ENCODE assay signal across 1 cellular context in the genomic region with DNA sequence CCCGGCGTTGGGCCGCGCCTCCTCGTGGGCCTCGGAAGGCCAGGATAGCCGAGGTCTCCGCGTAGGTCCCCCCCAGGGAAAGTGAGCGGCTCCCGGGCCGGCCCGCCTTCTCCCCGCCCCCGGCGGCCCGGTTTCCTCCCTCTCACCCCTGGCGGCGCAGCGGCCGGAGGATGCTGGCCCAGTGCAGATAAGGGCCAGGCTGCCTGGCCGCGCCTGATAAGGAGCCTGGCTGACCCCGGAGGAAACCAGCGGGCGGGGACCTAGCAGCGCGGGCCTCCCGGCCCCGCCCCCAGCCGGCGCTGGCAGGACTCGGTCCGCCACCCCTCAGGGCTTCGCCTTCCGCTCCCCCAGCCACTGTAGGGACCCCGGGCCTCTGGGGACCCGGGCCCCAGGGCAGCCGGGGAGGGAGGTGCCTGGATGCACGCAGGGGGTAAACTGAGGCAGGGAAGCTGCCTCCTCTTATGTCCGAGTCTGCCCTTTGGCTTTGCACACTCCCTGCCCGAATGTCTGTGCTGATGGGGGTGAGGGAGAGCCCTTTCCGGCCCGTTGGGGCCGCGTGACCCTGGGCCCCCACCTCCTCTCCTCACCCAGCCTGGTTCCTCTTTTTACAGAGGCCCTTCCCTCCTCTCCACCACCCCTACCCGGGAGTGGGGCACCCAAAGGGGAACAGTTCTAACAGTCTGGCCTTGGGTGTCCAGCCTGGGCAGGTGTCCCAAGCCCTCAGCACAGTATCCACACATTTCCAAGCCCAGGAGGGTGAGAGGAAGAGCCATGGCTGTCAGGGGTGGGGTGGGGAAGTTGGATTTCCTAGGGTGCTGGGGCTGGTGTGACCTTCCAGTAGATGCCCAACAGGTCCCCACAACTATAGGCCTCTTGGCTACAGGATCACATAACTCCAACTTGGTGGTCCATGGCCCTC.
TF ChIP-seq lines count a peak whose summit lies in the region.

A gene (minus strand): TSS at position 193 of the 919 bp plus-strand sequence. CDS start 1,687 bp downstream, outside the sequence.

TF ChIP-seq in K562, 482 proteins besides CTCF, POLR2A, EP300 and RAD21 (continued from another document and continues in another):
- TF ChIP-seq, protein P1, sequence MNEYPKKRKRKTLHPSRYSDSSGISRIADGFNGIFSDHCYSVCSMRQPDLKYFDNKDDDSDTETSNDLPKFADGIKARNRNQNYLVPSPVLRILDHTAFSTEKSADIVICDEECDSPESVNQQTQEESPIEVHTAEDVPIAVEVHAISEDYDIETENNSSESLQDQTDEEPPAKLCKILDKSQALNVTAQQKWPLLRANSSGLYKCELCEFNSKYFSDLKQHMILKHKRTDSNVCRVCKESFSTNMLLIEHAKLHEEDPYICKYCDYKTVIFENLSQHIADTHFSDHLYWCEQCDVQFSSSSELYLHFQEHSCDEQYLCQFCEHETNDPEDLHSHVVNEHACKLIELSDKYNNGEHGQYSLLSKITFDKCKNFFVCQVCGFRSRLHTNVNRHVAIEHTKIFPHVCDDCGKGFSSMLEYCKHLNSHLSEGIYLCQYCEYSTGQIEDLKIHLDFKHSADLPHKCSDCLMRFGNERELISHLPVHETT (CRISPR knock-in tag; conservative IDR thresholded peaks at IDR 0.05 in 1 of 2, IDR thresholded peaks at IDR 0.05 in 1 of 2) = peak in 1 of 2 experiments; percentile 98; a peak in 2 of 4 replicates
- TF ChIP-seq ZBTB7A (IDR thresholded peaks at IDR 0.05; ENCODE audit: borderline replicate concordance, control insufficient read depth, low read depth, low read length) (peak; percentile 98), ZKSCAN3 (CRISPR knock-in tag; IDR thresholded peaks at IDR 0.05) (no peak), L3MBTL2 (IDR thresholded peaks at IDR 0.05) (peak; percentile 79), MCM2 (IDR thresholded peaks at IDR 0.05; ENCODE audit: low read depth) (no peak), ZNF134 (CRISPR knock-in tag; conservative IDR thresholded peaks at IDR 0.05) (no peak), SREBF2 (CRISPR knock-in tag; IDR thresholded peaks at IDR 0.05) (no peak), TEAD2 (tag; IDR thresholded peaks at IDR 0.05) (no peak), KAT2B (IDR thresholded peaks at IDR 0.05; ENCODE audit: low read depth, low read length) (no peak), POLR2AphosphoS2 (IDR thresholded peaks at IDR 0.05; ENCODE audit: low read length) (peak; percentile 10; the same call in 1 of the 2 replicates), ZNF232 (CRISPR knock-in tag; IDR thresholded peaks at IDR 0.05) (no peak), SMARCA4 (IDR thresholded peaks at IDR 0.05) (peak; percentile 94), NR2C1 (IDR thresholded peaks at IDR 0.05) (peak; percentile 69), NR2C1 (tag; IDR thresholded peaks at IDR 0.05) (peak; percentile 57), ZNF263 (CRISPR knock-in tag; IDR thresholded peaks at IDR 0.05; ENCODE audit: borderline replicate concordance) (peak; percentile 89), ESRRA (IDR thresholded peaks at IDR 0.05; ENCODE audit: borderline replicate concordance, low read depth) (peak; percentile 63; the same call in 1 of the 2 replicates), HCFC1 (IDR thresholded peaks at IDR 0.05; ENCODE audit: low read depth, low read length) (no peak; the same call in none of the 2 replicates), COPS2 (conservative IDR thresholded peaks at IDR 0.05) (no peak), JUN (IDR thresholded peaks at IDR 0.05; ENCODE audit: borderline replicate concordance, low read depth, low read length) (no peak), JUN (CRISPR knock-in tag; IDR thresholded peaks at IDR 0.05; ENCODE audit: borderline replicate concordance) (no peak), SMARCE1 (IDR thresholded peaks at IDR 0.05) (peak; percentile 96), RBM25 (IDR thresholded peaks at IDR 0.05; ENCODE audit: low read depth, low read length, severe bottlenecking) (peak; percentile 70), NCOR1 (IDR thresholded peaks at IDR 0.05) (peak; percentile 100), RHOXF2B (CRISPR knock-in tag; conservative IDR thresholded peaks at IDR 0.05) (no peak), SMARCA5 (IDR thresholded peaks at IDR 0.05) (no peak), BMI1 (IDR thresholded peaks at IDR 0.05; ENCODE audit: low read length) (no peak), IRF2 (CRISPR knock-in tag; IDR thresholded peaks at IDR 0.05) (no peak), GTF2A2 (tag; IDR thresholded peaks at IDR 0.05) (no peak)
- TF ChIP-seq, protein P2, sequence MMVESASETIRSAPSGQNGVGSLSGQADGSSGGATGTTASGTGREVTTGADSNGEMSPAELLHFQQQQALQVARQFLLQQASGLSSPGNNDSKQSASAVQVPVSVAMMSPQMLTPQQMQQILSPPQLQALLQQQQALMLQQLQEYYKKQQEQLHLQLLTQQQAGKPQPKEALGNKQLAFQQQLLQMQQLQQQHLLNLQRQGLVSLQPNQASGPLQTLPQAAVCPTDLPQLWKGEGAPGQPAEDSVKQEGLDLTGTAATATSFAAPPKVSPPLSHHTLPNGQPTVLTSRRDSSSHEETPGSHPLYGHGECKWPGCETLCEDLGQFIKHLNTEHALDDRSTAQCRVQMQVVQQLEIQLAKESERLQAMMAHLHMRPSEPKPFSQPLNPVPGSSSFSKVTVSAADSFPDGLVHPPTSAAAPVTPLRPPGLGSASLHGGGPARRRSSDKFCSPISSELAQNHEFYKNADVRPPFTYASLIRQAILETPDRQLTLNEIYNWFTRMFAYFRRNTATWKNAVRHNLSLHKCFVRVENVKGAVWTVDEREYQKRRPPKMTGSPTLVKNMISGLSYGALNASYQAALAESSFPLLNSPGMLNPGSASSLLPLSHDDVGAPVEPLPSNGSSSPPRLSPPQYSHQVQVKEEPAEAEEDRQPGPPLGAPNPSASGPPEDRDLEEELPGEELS (CRISPR knock-in tag; IDR thresholded peaks at IDR 0.05; ENCODE audit: borderline replicate concordance) = 0 out of 2 replicates have a peak, but pooled peaks have one; percentile 24
- TF ChIP-seq, protein P3, sequence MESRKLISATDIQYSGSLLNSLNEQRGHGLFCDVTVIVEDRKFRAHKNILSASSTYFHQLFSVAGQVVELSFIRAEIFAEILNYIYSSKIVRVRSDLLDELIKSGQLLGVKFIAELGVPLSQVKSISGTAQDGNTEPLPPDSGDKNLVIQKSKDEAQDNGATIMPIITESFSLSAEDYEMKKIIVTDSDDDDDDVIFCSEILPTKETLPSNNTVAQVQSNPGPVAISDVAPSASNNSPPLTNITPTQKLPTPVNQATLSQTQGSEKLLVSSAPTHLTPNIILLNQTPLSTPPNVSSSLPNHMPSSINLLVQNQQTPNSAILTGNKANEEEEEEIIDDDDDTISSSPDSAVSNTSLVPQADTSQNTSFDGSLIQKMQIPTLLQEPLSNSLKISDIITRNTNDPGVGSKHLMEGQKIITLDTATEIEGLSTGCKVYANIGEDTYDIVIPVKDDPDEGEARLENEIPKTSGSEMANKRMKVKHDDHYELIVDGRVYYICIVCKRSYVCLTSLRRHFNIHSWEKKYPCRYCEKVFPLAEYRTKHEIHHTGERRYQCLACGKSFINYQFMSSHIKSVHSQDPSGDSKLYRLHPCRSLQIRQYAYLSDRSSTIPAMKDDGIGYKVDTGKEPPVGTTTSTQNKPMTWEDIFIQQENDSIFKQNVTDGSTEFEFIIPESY (CRISPR knock-in tag; IDR thresholded peaks at IDR 0.05) = peak; percentile 80
- TF ChIP-seq, protein P4, sequence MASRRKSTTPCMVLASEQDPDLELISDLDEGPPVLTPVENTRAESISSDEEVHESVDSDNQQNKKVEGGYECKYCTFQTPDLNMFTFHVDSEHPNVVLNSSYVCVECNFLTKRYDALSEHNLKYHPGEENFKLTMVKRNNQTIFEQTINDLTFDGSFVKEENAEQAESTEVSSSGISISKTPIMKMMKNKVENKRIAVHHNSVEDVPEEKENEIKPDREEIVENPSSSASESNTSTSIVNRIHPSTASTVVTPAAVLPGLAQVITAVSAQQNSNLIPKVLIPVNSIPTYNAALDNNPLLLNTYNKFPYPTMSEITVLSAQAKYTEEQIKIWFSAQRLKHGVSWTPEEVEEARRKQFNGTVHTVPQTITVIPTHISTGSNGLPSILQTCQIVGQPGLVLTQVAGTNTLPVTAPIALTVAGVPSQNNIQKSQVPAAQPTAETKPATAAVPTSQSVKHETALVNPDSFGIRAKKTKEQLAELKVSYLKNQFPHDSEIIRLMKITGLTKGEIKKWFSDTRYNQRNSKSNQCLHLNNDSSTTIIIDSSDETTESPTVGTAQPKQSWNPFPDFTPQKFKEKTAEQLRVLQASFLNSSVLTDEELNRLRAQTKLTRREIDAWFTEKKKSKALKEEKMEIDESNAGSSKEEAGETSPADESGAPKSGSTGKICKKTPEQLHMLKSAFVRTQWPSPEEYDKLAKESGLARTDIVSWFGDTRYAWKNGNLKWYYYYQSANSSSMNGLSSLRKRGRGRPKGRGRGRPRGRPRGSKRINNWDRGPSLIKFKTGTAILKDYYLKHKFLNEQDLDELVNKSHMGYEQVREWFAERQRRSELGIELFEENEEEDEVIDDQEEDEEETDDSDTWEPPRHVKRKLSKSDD (conservative IDR thresholded peaks at IDR 0.05; ENCODE audit: low read length) = no peak
- TF ChIP-seq, protein P5, sequence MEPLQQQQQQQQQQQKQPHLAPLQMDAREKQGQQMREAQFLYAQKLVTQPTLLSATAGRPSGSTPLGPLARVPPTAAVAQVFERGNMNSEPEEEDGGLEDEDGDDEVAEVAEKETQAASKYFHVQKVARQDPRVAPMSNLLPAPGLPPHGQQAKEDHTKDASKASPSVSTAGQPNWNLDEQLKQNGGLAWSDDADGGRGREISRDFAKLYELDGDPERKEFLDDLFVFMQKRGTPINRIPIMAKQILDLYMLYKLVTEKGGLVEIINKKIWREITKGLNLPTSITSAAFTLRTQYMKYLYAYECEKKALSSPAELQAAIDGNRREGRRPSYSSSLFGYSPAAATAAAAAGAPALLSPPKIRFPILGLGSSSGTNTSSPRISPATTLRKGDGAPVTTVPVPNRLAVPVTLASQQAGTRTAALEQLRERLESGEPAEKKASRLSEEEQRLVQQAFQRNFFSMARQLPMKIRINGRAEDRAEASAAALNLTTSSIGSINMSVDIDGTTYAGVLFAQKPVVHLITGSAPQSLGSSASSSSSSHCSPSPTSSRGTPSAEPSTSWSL (CRISPR knock-in tag; IDR thresholded peaks at IDR 0.05; ENCODE audit: borderline replicate concordance) = no peak
- TF ChIP-seq, protein P6, sequence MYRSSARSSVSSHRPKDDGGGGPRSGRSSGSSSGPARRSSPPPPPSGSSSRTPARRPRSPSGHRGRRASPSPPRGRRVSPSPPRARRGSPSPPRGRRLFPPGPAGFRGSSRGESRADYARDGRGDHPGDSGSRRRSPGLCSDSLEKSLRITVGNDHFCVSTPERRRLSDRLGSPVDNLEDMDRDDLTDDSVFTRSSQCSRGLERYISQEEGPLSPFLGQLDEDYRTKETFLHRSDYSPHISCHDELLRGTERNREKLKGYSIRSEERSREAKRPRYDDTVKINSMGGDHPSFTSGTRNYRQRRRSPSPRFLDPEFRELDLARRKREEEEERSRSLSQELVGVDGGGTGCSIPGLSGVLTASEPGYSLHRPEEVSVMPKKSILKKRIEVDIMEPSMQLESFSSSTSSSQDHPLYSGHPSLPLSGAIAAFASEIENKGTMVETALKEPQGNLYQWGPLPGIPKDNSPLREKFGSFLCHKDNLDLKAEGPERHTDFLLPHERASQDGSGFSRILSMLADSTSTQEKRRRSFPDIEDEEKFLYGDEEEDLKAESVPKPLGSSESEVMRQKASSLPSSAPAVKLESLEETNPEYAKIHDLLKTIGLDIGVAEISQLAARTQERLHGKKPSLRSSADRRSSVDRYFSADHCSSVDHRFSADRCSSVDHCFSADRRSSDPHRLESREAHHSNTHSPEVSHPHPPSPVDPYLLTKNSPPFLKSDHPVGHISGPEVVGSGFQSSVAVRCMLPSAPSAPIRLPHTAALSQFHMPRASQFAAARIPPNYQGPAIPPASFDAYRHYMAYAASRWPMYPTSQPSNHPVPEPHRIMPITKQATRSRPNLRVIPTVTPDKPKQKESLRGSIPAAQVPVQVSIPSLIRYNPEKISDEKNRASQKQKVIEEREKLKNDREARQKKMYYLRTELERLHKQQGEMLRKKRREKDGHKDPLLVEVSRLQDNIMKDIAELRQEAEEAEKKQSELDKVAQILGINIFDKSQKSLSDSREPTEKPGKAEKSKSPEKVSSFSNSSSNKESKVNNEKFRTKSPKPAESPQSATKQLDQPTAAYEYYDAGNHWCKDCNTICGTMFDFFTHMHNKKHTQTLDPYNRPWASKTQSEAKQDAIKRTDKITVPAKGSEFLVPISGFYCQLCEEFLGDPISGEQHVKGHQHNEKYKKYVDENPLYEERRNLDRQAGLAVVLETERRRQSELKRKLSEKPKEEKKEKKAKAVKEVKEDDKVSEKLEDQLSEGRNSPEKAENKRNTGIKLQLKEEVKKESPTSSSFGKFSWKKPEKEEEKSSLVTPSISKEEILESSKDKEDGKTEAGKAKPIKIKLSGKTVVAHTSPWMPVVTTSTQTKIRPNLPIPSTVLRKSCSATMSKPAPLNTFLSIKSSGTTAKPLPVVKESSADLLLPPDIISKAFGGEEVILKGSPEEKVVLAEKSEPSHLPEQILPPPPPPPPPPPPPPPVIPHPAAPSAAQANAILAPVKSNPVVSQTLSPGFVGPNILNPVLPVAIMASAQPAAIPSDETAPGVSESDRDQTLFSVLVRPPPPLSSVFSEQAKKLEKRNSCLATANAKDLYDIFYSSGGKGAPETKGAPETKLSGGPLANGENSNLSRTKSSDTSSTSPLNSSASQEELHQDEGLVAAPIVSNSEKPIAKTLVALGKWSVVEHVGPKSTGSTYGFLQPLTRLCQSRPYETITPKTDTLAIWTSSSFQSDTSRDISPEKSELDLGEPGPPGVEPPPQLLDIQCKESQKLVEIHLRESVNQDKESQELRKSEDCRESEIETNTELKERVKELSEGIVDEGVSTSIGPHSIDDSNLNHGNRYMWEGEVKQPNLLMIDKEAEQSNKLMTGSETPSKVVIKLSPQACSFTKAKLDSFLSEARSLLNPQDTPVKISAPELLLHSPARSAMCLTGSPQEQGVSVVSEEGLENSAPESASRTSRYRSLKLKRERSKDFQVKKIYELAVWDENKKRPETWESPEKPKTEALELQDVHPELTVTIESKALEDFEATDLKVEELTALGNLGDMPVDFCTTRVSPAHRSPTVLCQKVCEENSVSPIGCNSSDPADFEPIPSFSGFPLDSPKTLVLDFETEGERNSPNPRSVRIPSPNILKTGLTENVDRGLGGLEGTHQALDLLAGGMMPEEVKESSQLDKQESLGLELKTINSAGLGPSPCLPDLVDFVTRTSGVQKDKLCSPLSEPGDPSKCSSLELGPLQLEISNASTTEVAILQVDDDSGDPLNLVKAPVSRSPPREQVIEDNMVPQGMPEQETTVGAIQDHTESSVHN (IDR thresholded peaks at IDR 0.05; ENCODE audit: borderline replicate concordance in 1 of 2, low read depth in 1 of 2) = 0 out of 4 replicates have a peak, but pooled peaks of 1 of the 2 experiments have one; percentile 14
